Comparison of ENCODE assay signal across 1 cellular context in the genomic region with DNA sequence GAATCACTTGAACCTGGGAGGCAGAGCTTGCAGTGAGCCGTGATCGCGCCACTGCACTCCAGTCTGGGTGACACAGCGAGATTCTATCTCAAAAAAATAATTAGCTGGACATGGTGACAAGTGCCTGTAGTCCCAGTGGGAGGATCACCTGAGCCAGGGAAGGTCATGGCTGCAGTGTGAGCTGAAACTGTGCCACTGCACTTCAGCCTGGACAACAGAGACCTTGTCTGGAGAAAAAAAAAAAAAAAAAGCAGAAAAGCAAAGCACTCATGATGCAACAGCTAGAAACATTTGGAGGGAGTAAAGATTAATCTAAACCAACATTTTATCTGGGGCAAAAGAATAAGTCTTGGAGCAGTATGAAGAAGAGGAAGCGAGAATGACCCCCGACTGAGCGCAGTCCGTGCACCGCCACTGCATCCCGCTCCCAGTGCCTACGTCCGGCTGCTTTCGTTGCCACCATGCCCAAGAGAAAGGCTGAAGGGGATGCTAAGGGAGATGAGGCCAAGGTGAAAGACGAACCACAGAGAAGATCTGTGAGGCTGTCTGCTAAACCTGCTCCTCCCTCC.
TF ChIP-seq lines count a peak whose summit lies in the region.

No MANE protein-coding gene starts in this region.

TF ChIP-seq in HepG2, 621 proteins besides CTCF, POLR2A, EP300 and RAD21 (continues in another document):
- TF ChIP-seq FOXK2 (IDR thresholded peaks at IDR 0.05) = no peak
- TF ChIP-seq ZNF180 (CRISPR knock-in tag; IDR thresholded peaks at IDR 0.05; ENCODE audit: borderline replicate concordance, low read depth) = no peak
- peak; percentile 44; the same call in 1 of the 2 replicates for TF ChIP-seq PITX1 (CRISPR knock-in tag; IDR thresholded peaks at IDR 0.05)
- TF ChIP-seq FOXA3 (CRISPR knock-in tag; IDR thresholded peaks at IDR 0.05) = peak; percentile 52; the same call in 1 of the 2 replicates
- TF ChIP-seq SALL1 (CRISPR knock-in tag; IDR thresholded peaks at IDR 0.05) = peak; percentile 37; the same call in 1 of the 2 replicates
- TF ChIP-seq HOXA5 (CRISPR knock-in tag; IDR thresholded peaks at IDR 0.05) = peak; percentile 69; the same call in 1 of the 2 replicates
- TF ChIP-seq, protein P1, sequence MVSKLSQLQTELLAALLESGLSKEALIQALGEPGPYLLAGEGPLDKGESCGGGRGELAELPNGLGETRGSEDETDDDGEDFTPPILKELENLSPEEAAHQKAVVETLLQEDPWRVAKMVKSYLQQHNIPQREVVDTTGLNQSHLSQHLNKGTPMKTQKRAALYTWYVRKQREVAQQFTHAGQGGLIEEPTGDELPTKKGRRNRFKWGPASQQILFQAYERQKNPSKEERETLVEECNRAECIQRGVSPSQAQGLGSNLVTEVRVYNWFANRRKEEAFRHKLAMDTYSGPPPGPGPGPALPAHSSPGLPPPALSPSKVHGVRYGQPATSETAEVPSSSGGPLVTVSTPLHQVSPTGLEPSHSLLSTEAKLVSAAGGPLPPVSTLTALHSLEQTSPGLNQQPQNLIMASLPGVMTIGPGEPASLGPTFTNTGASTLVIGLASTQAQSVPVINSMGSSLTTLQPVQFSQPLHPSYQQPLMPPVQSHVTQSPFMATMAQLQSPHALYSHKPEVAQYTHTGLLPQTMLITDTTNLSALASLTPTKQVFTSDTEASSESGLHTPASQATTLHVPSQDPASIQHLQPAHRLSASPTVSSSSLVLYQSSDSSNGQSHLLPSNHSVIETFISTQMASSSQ (IDR thresholded peaks at IDR 0.05; ENCODE audit: low read depth) = no peak
- TF ChIP-seq, protein P1 (CRISPR knock-in tag; IDR thresholded peaks at IDR 0.05; ENCODE audit: borderline replicate concordance) = no peak
- TF ChIP-seq THRA (CRISPR knock-in tag; IDR thresholded peaks at IDR 0.05; ENCODE audit: borderline replicate concordance) = 0 out of 2 replicates have a peak, but pooled peaks have one; percentile 43
- TF ChIP-seq, protein P2, sequence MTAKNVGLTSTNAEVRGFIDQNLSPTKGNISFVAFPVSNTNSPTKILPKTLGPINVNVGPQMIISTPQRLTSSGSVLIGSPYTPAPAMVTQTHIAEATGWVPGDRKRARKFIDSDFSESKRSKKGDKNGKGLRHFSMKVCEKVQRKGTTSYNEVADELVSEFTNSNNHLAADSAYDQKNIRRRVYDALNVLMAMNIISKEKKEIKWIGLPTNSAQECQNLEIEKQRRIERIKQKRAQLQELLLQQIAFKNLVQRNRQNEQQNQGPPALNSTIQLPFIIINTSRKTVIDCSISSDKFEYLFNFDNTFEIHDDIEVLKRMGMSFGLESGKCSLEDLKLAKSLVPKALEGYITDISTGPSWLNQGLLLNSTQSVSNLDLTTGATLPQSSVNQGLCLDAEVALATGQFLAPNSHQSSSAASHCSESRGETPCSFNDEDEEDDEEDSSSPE (CRISPR knock-in tag; IDR thresholded peaks at IDR 0.05) = 0 out of 2 replicates have a peak, but pooled peaks have one; percentile 22
- no peak for TF ChIP-seq USF2 (IDR thresholded peaks at IDR 0.05; ENCODE audit: low read depth, low read length)
- TF ChIP-seq USF2 (CRISPR knock-in tag; IDR thresholded peaks at IDR 0.05; ENCODE audit: borderline replicate concordance) = no peak
- peak; percentile 50 for TF ChIP-seq NR2F6 (IDR thresholded peaks at IDR 0.05)
- peak; percentile 61; the same call in 1 of the 2 replicates for TF ChIP-seq NR2F6 (CRISPR knock-in tag; IDR thresholded peaks at IDR 0.05)
- TF ChIP-seq SMC3 (IDR thresholded peaks at IDR 0.05; ENCODE audit: low read length) = peak; percentile 29; the same call in 1 of the 2 replicates
- peak; percentile 79 for TF ChIP-seq ZBTB3 (CRISPR knock-in tag; IDR thresholded peaks at IDR 0.05; ENCODE audit: borderline replicate concordance, low read depth)
- TF ChIP-seq EED (CRISPR knock-in tag; IDR thresholded peaks at IDR 0.05) = 0 out of 2 replicates have a peak, but pooled peaks have one; percentile 13
- TF ChIP-seq, protein P3, sequence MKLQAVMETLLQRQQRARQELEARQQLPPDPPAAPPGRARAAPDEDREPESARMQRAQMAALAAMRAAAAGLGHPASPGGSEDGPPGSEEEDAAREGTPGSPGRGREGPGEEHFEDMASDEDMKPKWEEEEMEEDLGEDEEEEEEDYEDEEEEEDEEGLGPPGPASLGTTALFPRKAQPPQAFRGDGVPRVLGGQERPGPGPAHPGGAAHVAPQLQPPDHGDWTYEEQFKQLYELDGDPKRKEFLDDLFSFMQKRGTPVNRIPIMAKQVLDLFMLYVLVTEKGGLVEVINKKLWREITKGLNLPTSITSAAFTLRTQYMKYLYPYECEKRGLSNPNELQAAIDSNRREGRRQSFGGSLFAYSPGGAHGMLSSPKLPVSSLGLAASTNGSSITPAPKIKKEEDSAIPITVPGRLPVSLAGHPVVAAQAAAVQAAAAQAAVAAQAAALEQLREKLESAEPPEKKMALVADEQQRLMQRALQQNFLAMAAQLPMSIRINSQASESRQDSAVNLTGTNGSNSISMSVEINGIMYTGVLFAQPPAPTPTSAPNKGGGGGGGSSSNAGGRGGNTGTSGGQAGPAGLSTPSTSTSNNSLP (IDR thresholded peaks at IDR 0.05; ENCODE audit: low read depth, low read length) = peak; percentile 46; the same call in 1 of the 2 replicates
- TF ChIP-seq PRPF4 (IDR thresholded peaks at IDR 0.05; ENCODE audit: low read depth, low read length, poor library complexity, severe bottlenecking) = peak; percentile 74
- peak; percentile 60; the same call in 1 of the 2 replicates for TF ChIP-seq ATF7 (IDR thresholded peaks at IDR 0.05)
- no peak for TF ChIP-seq ATF7 (CRISPR knock-in tag; IDR thresholded peaks at IDR 0.05)
- TF ChIP-seq THAP11 (CRISPR knock-in tag; IDR thresholded peaks at IDR 0.05) = peak; percentile 23; the same call in 1 of the 2 replicates
- no peak for TF ChIP-seq ZFYVE20 (CRISPR knock-in tag; IDR thresholded peaks at IDR 0.05; ENCODE audit: borderline replicate concordance, low read depth)
- TF ChIP-seq ZNF292 (CRISPR knock-in tag; IDR thresholded peaks at IDR 0.05; ENCODE audit: borderline replicate concordance, low read depth) = peak; percentile 47; the same call in 1 of the 2 replicates
- peak; percentile 97 for TF ChIP-seq ZNF362 (CRISPR knock-in tag; IDR thresholded peaks at IDR 0.05; ENCODE audit: borderline replicate concordance)
- TF ChIP-seq XRCC5 (optimal IDR thresholded peaks at IDR 0.05; ENCODE audit: low read length) = no peak
- TF ChIP-seq PAF1 (CRISPR knock-in tag; IDR thresholded peaks at IDR 0.05) = no peak
- TF ChIP-seq, protein P4, sequence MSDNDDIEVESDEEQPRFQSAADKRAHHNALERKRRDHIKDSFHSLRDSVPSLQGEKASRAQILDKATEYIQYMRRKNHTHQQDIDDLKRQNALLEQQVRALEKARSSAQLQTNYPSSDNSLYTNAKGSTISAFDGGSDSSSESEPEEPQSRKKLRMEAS (IDR thresholded peaks at IDR 0.05) = no peak
- no peak for TF ChIP-seq ZNF160 (CRISPR knock-in tag; IDR thresholded peaks at IDR 0.05)
- TF ChIP-seq MBD4 (IDR thresholded peaks at IDR 0.05; ENCODE audit: borderline replicate concordance, low read length) = no peak
- TF ChIP-seq MTA1 (CRISPR knock-in tag; IDR thresholded peaks at IDR 0.05; ENCODE audit: borderline replicate concordance) = 0 out of 2 replicates have a peak, but pooled peaks have one; percentile 48
- peak; percentile 16; the same call in 1 of the 2 replicates for TF ChIP-seq HMG20A (CRISPR knock-in tag; IDR thresholded peaks at IDR 0.05; ENCODE audit: borderline replicate concordance)
- no peak for TF ChIP-seq KIAA2018 (CRISPR knock-in tag; IDR thresholded peaks at IDR 0.05; ENCODE audit: borderline replicate concordance)
- TF ChIP-seq, protein P5, sequence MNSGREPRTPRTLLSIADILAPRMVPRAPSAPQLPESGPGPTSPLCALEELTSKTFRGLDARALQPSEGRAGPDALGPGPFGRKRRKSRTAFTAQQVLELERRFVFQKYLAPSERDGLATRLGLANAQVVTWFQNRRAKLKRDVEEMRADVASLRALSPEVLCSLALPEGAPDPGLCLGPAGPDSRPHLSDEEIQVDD (CRISPR knock-in tag; IDR thresholded peaks at IDR 0.05; ENCODE audit: borderline replicate concordance) = no peak
